8 cellular contexts compared by ENCODE assay signal in genomic region chr1:186404454-186405051, GRCh38. TPM values are rescaled to one million over a fixed set of nuclear protein-coding genes. Genes with fewer than 3 reads are reported as not detected.
DNase-seq lines count a peak whose midpoint lies in the region; ATAC-seq and TF ChIP-seq lines count a peak whose summit lies in the region.

No MANE protein-coding gene starts in this region.

- H3K36me3 ChIP-seq in left lung: peaks cover 0 to 60% of the 10 kb centered on the region in 2 donors

- H3K27ac ChIP-seq in left lung: no peak overlapping the region

- CTCF ChIA-PET in activated CD4-positive, alpha-beta memory T cell treated with anti-CD3 and anti-CD28 coated beads, Interleukin-2, amount 10 ng/mL, durations not matched to agents 7 days and 5 days (lab: Charles Lee): interaction anchor here (0.6 to 2.4 kb wide), 17 partner anchors 12 to 584 kb away, joined by 3 to 15 read pairs (median 4); partner anchors contain the start of genes ODR4 and TPR
- CTCF ChIA-PET in activated CD4-positive, alpha-beta memory T cell treated with anti-CD3 and anti-CD28 coated beads for 36 hours (lab: Charles Lee): interaction anchor here (0.6 to 1.7 kb wide), 15 partner anchors 9 to 582 kb away, joined by 3 to 8 read pairs (median 3); partner anchors contain the start of genes ODR4 and TPR
- CTCF ChIA-PET in MCF 10A (lab: Yijun Ruan, JAX): interaction anchor here (0.6 to 2.0 kb wide), 27 partner anchors 8 to 1751 kb away, joined by 3 to 8 read pairs (median 4); partner anchors contain the start of genes ODR4 and TPR

- ATAC-seq in HG03135 (IDR thresholded peaks at IDR 0.05; ENCODE audit: unreplicated experiment): peak; percentile 56
- peak; percentile 81 for ATAC-seq in left lung

- TF ChIP-seq CTCF in MCF 10A (IDR thresholded peaks at IDR 0.05; ENCODE audit: unreplicated experiment) (peak; percentile 78), left lung (IDR thresholded peaks at IDR 0.05) (peak; percentile 42 to 74)

- no peaks in the 10 kb centered on the region for H3K27me3 ChIP-seq in left lung

- H3K36me3 Mint-ChIP-seq in activated CD4-positive, alpha-beta memory T cell treated with anti-CD3 and anti-CD28 coated beads, Interleukin-2, amount 10 ng/mL, durations not matched to agents 7 days and 5 days (ENCODE audit: low read depth): peaks cover 11% of the 10 kb centered on the region
- peaks cover 26% of the 10 kb centered on the region for H3K36me3 Mint-ChIP-seq in activated CD4-positive, alpha-beta memory T cell treated with anti-CD3 and anti-CD28 coated beads for 36 hours
- peaks cover 80% of the 10 kb centered on the region for H3K36me3 Mint-ChIP-seq in MCF 10A (ENCODE audit: insufficient read depth, unreplicated experiment)

- H3K4me3 ChIP-seq in left lung: no peak overlapping the region

- no peaks in the 10 kb centered on the region for H3K9me3 Mint-ChIP-seq in activated CD4-positive, alpha-beta memory T cell treated with anti-CD3 and anti-CD28 coated beads, Interleukin-2, amount 10 ng/mL, durations not matched to agents 7 days and 5 days
- H3K9me3 Mint-ChIP-seq in activated CD4-positive, alpha-beta memory T cell treated with anti-CD3 and anti-CD28 coated beads for 36 hours: no peaks in the 10 kb centered on the region
- H3K9me3 Mint-ChIP-seq in MCF 10A (ENCODE audit: unreplicated experiment): no peaks in the 10 kb centered on the region

- no peak overlapping the region for H3K4me3 Mint-ChIP-seq in activated CD4-positive, alpha-beta memory T cell treated with anti-CD3 and anti-CD28 coated beads, Interleukin-2, amount 10 ng/mL, durations not matched to agents 7 days and 5 days
- no peak overlapping the region for H3K4me3 Mint-ChIP-seq in activated CD4-positive, alpha-beta memory T cell treated with anti-CD3 and anti-CD28 coated beads for 36 hours
- no peak overlapping the region for H3K4me3 Mint-ChIP-seq in MCF 10A (ENCODE audit: unreplicated experiment)

- peak overlapping the region; percentile 21 for H3K27ac Mint-ChIP-seq in activated CD4-positive, alpha-beta memory T cell treated with anti-CD3 and anti-CD28 coated beads, Interleukin-2, amount 10 ng/mL, durations not matched to agents 7 days and 5 days
- no peak overlapping the region for H3K27ac Mint-ChIP-seq in activated CD4-positive, alpha-beta memory T cell treated with anti-CD3 and anti-CD28 coated beads for 36 hours
- H3K27ac Mint-ChIP-seq in MCF 10A (ENCODE audit: low read depth, unreplicated experiment): no peak overlapping the region

- intact Hi-C loops in activated CD4-positive, alpha-beta memory T cell treated with anti-CD3 and anti-CD28 coated beads for 36 hours (cut with micrococcal nuclease): loop anchor here (2.0 to 10.0 kb wide), 3 partner anchors 73 to 582 kb away; no protein-coding TSS in a partner anchor
- intact Hi-C loops in MCF 10A (cut with micrococcal nuclease): loop anchor here (1.0 to 5.0 kb wide), 5 partner anchors 78 to 582 kb away; partner anchors contain the start of gene PTGS2
- intact Hi-C loops in left lung (cut with DNase I): no loop called here

- POLR2A ChIA-PET in activated CD4-positive, alpha-beta memory T cell treated with anti-CD3 and anti-CD28 coated beads, Interleukin-2, amount 10 ng/mL, durations not matched to agents 7 days and 5 days (lab: Charles Lee): interaction anchor here (0.6 kb wide), 1 partner anchor 501 kb away, joined by 3 read pairs; no protein-coding TSS in a partner anchor
- POLR2A ChIA-PET in activated CD4-positive, alpha-beta memory T cell treated with anti-CD3 and anti-CD28 coated beads for 36 hours (lab: Charles Lee): interaction anchor here (1.0 kb wide), 1 partner anchor 30 kb away, joined by 4 read pairs; the partner anchor contains the start of genes ODR4 and TPR
- POLR2A ChIA-PET in MCF 10A (lab: Yijun Ruan, JAX): interaction anchor here (1.0 to 1.1 kb wide), 2 partner anchors 13 to 28 kb away, joined by 3 to 4 read pairs; no protein-coding TSS in a partner anchor

- no peak for DNase-seq in activated CD4-positive, alpha-beta memory T cell treated with anti-CD3 and anti-CD28 coated beads, Interleukin-2, amount 10 ng/mL, durations not matched to agents 7 days and 5 days
- no peak for DNase-seq in activated CD4-positive, alpha-beta memory T cell treated with anti-CD3 and anti-CD28 coated beads for 36 hours
- peak; percentile 48 for DNase-seq in NCI-H748 treated with DMSO at 0.1 percent for 48 hours (lab: John Stamatoyannopoulos, UW)
- peak; percentile 71 for DNase-seq in MCF 10A (ENCODE audit: unreplicated experiment)
- DNase-seq in left lung: no peak
- DNase-seq in HPDE6-E6E7 (ENCODE audit: extremely low spot score): no peak
- no peak for DNase-seq in NCI-H1105 (lab: John Stamatoyannopoulos, UW)

- BruUV-seq in MCF 10A (replicated peaks; lab: Mats Ljungman, UMichigan): no TSS peak

- no peaks in the 10 kb centered on the region for H3K4me1 ChIP-seq in left lung

- H3K27me3 Mint-ChIP-seq in activated CD4-positive, alpha-beta memory T cell treated with anti-CD3 and anti-CD28 coated beads, Interleukin-2, amount 10 ng/mL, durations not matched to agents 7 days and 5 days: no peaks in the 10 kb centered on the region
- no peaks in the 10 kb centered on the region for H3K27me3 Mint-ChIP-seq in activated CD4-positive, alpha-beta memory T cell treated with anti-CD3 and anti-CD28 coated beads for 36 hours
- no peaks in the 10 kb centered on the region for H3K27me3 Mint-ChIP-seq in MCF 10A (ENCODE audit: insufficient read depth, unreplicated experiment)

- H3K9me3 ChIP-seq in left lung: no peaks in the 10 kb centered on the region

- H3K4me1 Mint-ChIP-seq in activated CD4-positive, alpha-beta memory T cell treated with anti-CD3 and anti-CD28 coated beads, Interleukin-2, amount 10 ng/mL, durations not matched to agents 7 days and 5 days: peaks cover 5% of the 10 kb centered on the region
- no peaks in the 10 kb centered on the region for H3K4me1 Mint-ChIP-seq in activated CD4-positive, alpha-beta memory T cell treated with anti-CD3 and anti-CD28 coated beads for 36 hours (ENCODE audit: low read depth)
- no peaks in the 10 kb centered on the region for H3K4me1 Mint-ChIP-seq in MCF 10A (ENCODE audit: insufficient read depth, unreplicated experiment)

RNA-seq across cellular contexts. Expression of gene ODR4, which starts 28.9 kb away (rescaled TPM):
- total RNA-seq in activated CD4-positive, alpha-beta memory T cell treated with anti-CD3 and anti-CD28 coated beads, Interleukin-2, amount 10 ng/mL, durations not matched to agents 7 days and 5 days: 10 to 100 TPM in 1 of 2 experiments, 1 to 10 TPM in 1; 10.0 to 10.8 TPM
- total RNA-seq in activated CD4-positive, alpha-beta memory T cell treated with anti-CD3 and anti-CD28 coated beads for 36 hours: 10 to 100 TPM; 11.5 to 12.0 TPM
- total RNA-seq in MCF 10A (2022): 36.9 and 39.9 TPM in 2 replicates
- 10 to 100 TPM; 22.5 to 22.7 TPM for total RNA-seq in left lung

RNA-seq across cellular contexts. Expression of gene TPR, which starts 29.5 kb away (rescaled TPM):
- total RNA-seq in activated CD4-positive, alpha-beta memory T cell treated with anti-CD3 and anti-CD28 coated beads, Interleukin-2, amount 10 ng/mL, durations not matched to agents 7 days and 5 days: 100 to 1,000 TPM; 117 to 122 TPM
- total RNA-seq in activated CD4-positive, alpha-beta memory T cell treated with anti-CD3 and anti-CD28 coated beads for 36 hours: 100 to 1,000 TPM; 130 to 131 TPM
- 126 and 140 TPM in 2 replicates for total RNA-seq in MCF 10A (2022)
- total RNA-seq in left lung: 10 to 100 TPM; 77.7 to 84.8 TPM

RNA-seq across cellular contexts. Expression of gene PDC, which starts 56.4 kb away (rescaled TPM):
- total RNA-seq in activated CD4-positive, alpha-beta memory T cell treated with anti-CD3 and anti-CD28 coated beads, Interleukin-2, amount 10 ng/mL, durations not matched to agents 7 days and 5 days: not detected
- total RNA-seq in activated CD4-positive, alpha-beta memory T cell treated with anti-CD3 and anti-CD28 coated beads for 36 hours: not detected
- not detected in 2 replicates for total RNA-seq in MCF 10A (2022)
- not detected for total RNA-seq in left lung

Comparison
In these comparisons a context has a peak if more than half of its experiments do, and no peak if none do; other contexts are left out.
1. DNase-seq: peak in NCI-H748 treated with DMSO at 0.1 percent for 48 hours (single experiment) and MCF 10A (single experiment); none in activated CD4-positive, alpha-beta memory T cell treated with anti-CD3 and anti-CD28 coated beads, Interleukin-2, amount 10 ng/mL, durations not matched to agents 7 days and 5 days (single experiment), activated CD4-positive, alpha-beta memory T cell treated with anti-CD3 and anti-CD28 coated beads for 36 hours (single experiment), left lung (0 of 2), HPDE6-E6E7 (single experiment) and NCI-H1105 (single experiment).
2. intact Hi-C loops: an anchor here in activated CD4-positive, alpha-beta memory T cell treated with anti-CD3 and anti-CD28 coated beads for 36 hours (2.0 to 10.0 kb wide) and MCF 10A (1.0 to 5.0 kb wide); none called in left lung.